2 cellular contexts compared by ENCODE assay signal in the genomic region with DNA sequence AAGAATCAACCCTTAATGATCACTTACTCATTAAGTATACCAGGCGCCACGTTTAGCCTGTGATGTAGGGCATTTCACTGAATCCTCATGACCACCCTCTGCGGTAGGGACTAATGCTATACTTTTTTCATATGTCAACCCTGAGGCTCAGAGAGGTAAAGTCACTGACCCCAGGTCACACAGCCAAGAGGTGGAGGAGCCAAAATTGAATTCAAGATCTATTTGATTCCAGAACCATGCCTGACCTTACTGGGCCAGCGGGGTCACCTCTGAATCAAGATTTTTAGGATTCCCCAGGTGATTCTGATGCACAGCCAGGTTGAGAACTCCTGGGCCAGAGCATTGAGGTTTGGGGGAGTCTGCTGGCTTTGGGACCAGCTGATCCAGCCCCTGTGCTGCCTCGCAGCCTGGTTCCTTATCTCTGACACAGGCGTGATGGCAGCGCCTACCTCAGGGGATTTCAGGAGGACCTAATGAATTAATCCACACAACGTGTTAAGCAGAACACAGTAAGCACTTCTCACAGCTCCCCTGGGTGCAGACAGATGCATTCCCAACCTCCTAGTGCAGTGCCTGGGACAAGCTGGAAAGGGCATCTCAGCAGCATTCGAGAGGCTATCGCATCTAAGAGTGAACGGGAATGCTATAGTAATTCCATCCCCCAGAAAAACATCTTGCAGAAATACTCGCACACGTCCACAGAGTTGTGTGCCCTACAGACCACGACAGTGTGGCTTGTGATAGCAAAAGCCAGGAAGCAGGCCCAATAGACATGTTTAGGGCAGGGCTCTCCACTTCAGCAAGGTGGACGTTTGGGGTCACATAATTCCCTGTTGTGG.
TF ChIP-seq lines count a peak whose summit lies in the region.

No MANE protein-coding gene starts in this region.

TF ChIP-seq in IMR-90, 13 proteins besides CTCF, POLR2A, EP300 and RAD21 (continued from another document):
- TF ChIP-seq, protein P1, sequence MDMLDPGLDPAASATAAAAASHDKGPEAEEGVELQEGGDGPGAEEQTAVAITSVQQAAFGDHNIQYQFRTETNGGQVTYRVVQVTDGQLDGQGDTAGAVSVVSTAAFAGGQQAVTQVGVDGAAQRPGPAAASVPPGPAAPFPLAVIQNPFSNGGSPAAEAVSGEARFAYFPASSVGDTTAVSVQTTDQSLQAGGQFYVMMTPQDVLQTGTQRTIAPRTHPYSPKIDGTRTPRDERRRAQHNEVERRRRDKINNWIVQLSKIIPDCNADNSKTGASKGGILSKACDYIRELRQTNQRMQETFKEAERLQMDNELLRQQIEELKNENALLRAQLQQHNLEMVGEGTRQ (IDR thresholded peaks at IDR 0.05; ENCODE audit: low read depth, low read length) = no peak

TF ChIP-seq in liver, 16 proteins besides CTCF, POLR2A, EP300 and RAD21 (continued from another document):
- no peak for TF ChIP-seq EGR1 (IDR thresholded peaks at IDR 0.05; ENCODE audit: low read depth in 2 of 2)
- no peak for TF ChIP-seq FOXA2 (IDR thresholded peaks at IDR 0.05)
